11 cellular contexts compared by ENCODE assay signal in genomic region chr1:18957532-18958295, GRCh38. TPM values are rescaled to one million over a fixed set of nuclear protein-coding genes. Genes with fewer than 3 reads are reported as not detected.
DNase-seq lines count a peak whose midpoint lies in the region; ATAC-seq and TF ChIP-seq lines count a peak whose summit lies in the region.
"Had no signal": no experiment of that assay in that cellular context is flagged by ENCODE, and none has a peak within 500 bp of the region (broad histone marks: within the 10 kb centered on the region; RNA-seq: fewer than 3 reads in every experiment).

No MANE protein-coding gene starts in this region.

- H3K27ac ChIP-seq in CD4-positive, alpha-beta memory T cell (ENCODE audit: low read depth, low read length), result no peak overlapping the region
- H3K27ac ChIP-seq in OCI-LY7 (ENCODE audit: low read depth, low read length, poor library complexity, severe bottlenecking), result no peak overlapping the region
- H3K27ac ChIP-seq in neural progenitor cell, result no peak overlapping the region
- H3K27ac ChIP-seq: epithelial cell of prostate, right lobe of liver had no signal

- CTCF ChIA-PET in CD4-positive, alpha-beta memory T cell (lab: Charles Lee; ENCODE audit: partially characterized antibody), result interaction anchor here (0.8 to 12.4 kb wide), 7 partner anchors 9 to 74 kb away, joined by 3 to 206 read pairs (median 4); no protein-coding TSS in a partner anchor
- CTCF ChIA-PET in OCI-LY7 (lab: Charles Lee; ENCODE audit: unreplicated experiment), result no interaction called here

- H3K4me1 Mint-ChIP-seq in CD4-positive, alpha-beta memory T cell, result peaks cover 20 to 54% (median 36%) of the 10 kb centered on the region in 4 donors
- peaks cover 33 to 42% of the 10 kb centered on the region in 2 donors for H3K4me1 Mint-ChIP-seq in effector memory CD8-positive, alpha-beta T cell (ENCODE audit: low read depth in 2 of 2)
- H3K4me1 Mint-ChIP-seq in neural progenitor cell, result peaks cover 22% of the 10 kb centered on the region

- POLR2A ChIA-PET in CD4-positive, alpha-beta memory T cell (lab: Charles Lee; ENCODE audit: partially characterized antibody), result interaction anchor here (1.3 to 20.6 kb wide), 11 partner anchors 9 to 117 kb away, joined by 3 to 599 read pairs (median 21); partner anchors contain the start of gene ALDH4A1
- POLR2A ChIA-PET in OCI-LY7 (lab: Charles Lee), result no interaction called here

- no peak for ATAC-seq in effector memory CD8-positive, alpha-beta T cell (replicated peaks)
- ATAC-seq in HG02571 (IDR thresholded peaks at IDR 0.05; ENCODE audit: unreplicated experiment), result no peak

- H3K9me3 ChIP-seq in CD4-positive, alpha-beta memory T cell (ENCODE audit: control insufficient read depth in 1 of 2, low read length in 2 of 2), result no peaks in the 10 kb centered on the region
- no peaks in the 10 kb centered on the region for H3K9me3 ChIP-seq in OCI-LY7 (ENCODE audit: low read length)
- H3K9me3 ChIP-seq in neural progenitor cell (ENCODE audit: low read depth), result no peaks in the 10 kb centered on the region
- H3K9me3 ChIP-seq: right lobe of liver had no signal

- H2AFZ ChIP-seq in OCI-LY7 (ENCODE audit: low read length) (no peak overlapping the region), neural progenitor cell (replicated peaks) (peak overlapping the region; percentile 81)

- peak in 4 of 5 donors; percentile 34 to 50 (median 42) for DNase-seq in CD4-positive, alpha-beta memory T cell
- DNase-seq in OCI-LY7 (ENCODE audit: low spot score) (no peak), neural progenitor cell (ENCODE audit: low spot score) (no peak), NCI-H1417 treated with DMSO at 0.1 percent for 48 hours (lab: John Stamatoyannopoulos, UW) (no peak), SW480 (ENCODE audit: low spot score) (no peak)
- no peak for DNase-seq in effector memory CD8-positive, alpha-beta T cell
- DNase-seq in NK-92 treated with Interleukin-12 subunit alpha and Interleukin-12 subunit beta, amount 100 ng/mL, for 24 hours (lab: John Stamatoyannopoulos, UW), result no peak
- DNase-seq: NCI-H2227 treated with DMSO at 0.1 percent for 48 hours had no signal

- H3K36me3 ChIP-seq in CD4-positive, alpha-beta memory T cell (ENCODE audit: insufficient read depth, low read length), result no peaks in the 10 kb centered on the region
- H3K36me3 ChIP-seq in OCI-LY7 (ENCODE audit: insufficient read depth, low read length) (no peaks in the 10 kb centered on the region), neural progenitor cell (no peaks in the 10 kb centered on the region)
- H3K36me3 ChIP-seq: right lobe of liver had no signal

- intact Hi-C loops in CD4-positive, alpha-beta memory T cell (cut with micrococcal nuclease), result loop anchor here (2.0 to 5.0 kb wide), 2 partner anchors 117 to 255 kb away; partner anchors contain the start of gene UBR4
- intact Hi-C loops in OCI-LY7 (cut with micrococcal nuclease; ENCODE audit: unreplicated experiment), result loop anchor here (5.0 kb wide), 1 partner anchor 45 kb away; no protein-coding TSS in a partner anchor

- H3K36me3 Mint-ChIP-seq in CD4-positive, alpha-beta memory T cell, result peaks cover under 1 to 21% of the 10 kb centered on the region in 2 donors
- H3K36me3 Mint-ChIP-seq in effector memory CD8-positive, alpha-beta T cell (ENCODE audit: insufficient read depth), result peaks cover 42% of the 10 kb centered on the region
- no peaks in the 10 kb centered on the region for H3K36me3 Mint-ChIP-seq in neural progenitor cell

- peak overlapping the region in 1 of 2 donors; percentile 50 for H3K4me3 ChIP-seq in CD4-positive, alpha-beta memory T cell (ENCODE audit: low read length in 2 of 2)
- H3K4me3 ChIP-seq in OCI-LY7 (ENCODE audit: low read depth, low read length, poor library complexity, severe bottlenecking), result no peak overlapping the region
- peak overlapping the region; percentile 54 for H3K4me3 ChIP-seq in neural progenitor cell

- peaks cover 17% of the 10 kb centered on the region for H3F3A ChIP-seq in neural progenitor cell (ENCODE audit: low read depth)

- H3K4me2 ChIP-seq in OCI-LY7 (ENCODE audit: low read length), result peak overlapping the region; percentile 97
- H3K4me2 ChIP-seq in neural progenitor cell, result peak overlapping the region; percentile 88

- no TSS peak for BruUV-seq in OCI-LY7 (replicated peaks; lab: Mats Ljungman, UMichigan)

- H3K27me3 ChIP-seq in CD4-positive, alpha-beta memory T cell (ENCODE audit: insufficient read depth, low read length), result no peaks in the 10 kb centered on the region
- peaks cover 63% of the 10 kb centered on the region for H3K27me3 ChIP-seq in neural progenitor cell
- H3K27me3 ChIP-seq: right lobe of liver had no signal

- H3K4me1 ChIP-seq in CD4-positive, alpha-beta memory T cell (ENCODE audit: insufficient read depth, low read length), result peaks cover 44% of the 10 kb centered on the region
- peaks cover 7% of the 10 kb centered on the region for H3K4me1 ChIP-seq in OCI-LY7 (ENCODE audit: insufficient read depth, low read length, poor library complexity, severe bottlenecking)
- no peaks in the 10 kb centered on the region for H3K4me1 ChIP-seq in neural progenitor cell

- H3K9me2 ChIP-seq in OCI-LY7 (ENCODE audit: insufficient read depth, low read length), result no peaks in the 10 kb centered on the region

- H3K9me3 Mint-ChIP-seq in CD4-positive, alpha-beta memory T cell, result peaks cover 0 to 1% (median 0%) of the 10 kb centered on the region in 8 donors
- no peaks in the 10 kb centered on the region for H3K9me3 Mint-ChIP-seq in effector memory CD8-positive, alpha-beta T cell
- no peaks in the 10 kb centered on the region for H3K9me3 Mint-ChIP-seq in neural progenitor cell

- H3K9ac ChIP-seq in neural progenitor cell, result no peak overlapping the region

- H4K20me1 ChIP-seq in OCI-LY7 (ENCODE audit: insufficient read depth, low read length), result no peaks in the 10 kb centered on the region
- H4K20me1 ChIP-seq in neural progenitor cell (ENCODE audit: low read depth), result peaks cover 8% of the 10 kb centered on the region

- peak overlapping the region; percentile 6 to 94 (median 80) for H3K27ac Mint-ChIP-seq in CD4-positive, alpha-beta memory T cell
- H3K27ac Mint-ChIP-seq in effector memory CD8-positive, alpha-beta T cell, result peak overlapping the region; percentile 62 to 89
- H3K27ac Mint-ChIP-seq in neural progenitor cell, result no peak overlapping the region

- no peak for TF ChIP-seq CTCF in OCI-LY7 (conservative IDR thresholded peaks at IDR 0.05; ENCODE audit: low read length)
- TF ChIP-seq CTCF in neural progenitor cell (IDR thresholded peaks at IDR 0.05), result no peak

- H3K27me3 Mint-ChIP-seq in CD4-positive, alpha-beta memory T cell, result no peaks in the 10 kb centered on the region
- H3K27me3 Mint-ChIP-seq in effector memory CD8-positive, alpha-beta T cell, result no peaks in the 10 kb centered on the region
- H3K27me3 Mint-ChIP-seq in neural progenitor cell (ENCODE audit: insufficient read depth, low read depth), result peaks cover 21% of the 10 kb centered on the region

- peak overlapping the region; percentile 75 to 93 (median 84) for H3K4me3 Mint-ChIP-seq in CD4-positive, alpha-beta memory T cell
- H3K4me3 Mint-ChIP-seq in effector memory CD8-positive, alpha-beta T cell, result peak overlapping the region; percentile 90
- peak overlapping the region; percentile 90 for H3K4me3 Mint-ChIP-seq in neural progenitor cell

- H3K79me2 ChIP-seq in OCI-LY7 (ENCODE audit: insufficient read depth, low read depth, low read length) (no peaks in the 10 kb centered on the region), neural progenitor cell (ENCODE audit: low read depth) (no peaks in the 10 kb centered on the region)

RNA-seq across cellular contexts. Expression of gene IFFO2, which starts 1.2 kb away (rescaled TPM):
- 10 to 100 TPM; 39.0 to 41.3 TPM for total RNA-seq in CD4-positive, alpha-beta memory T cell
- 1 to 10 TPM; 1.3 to 5.2 TPM for polyA plus RNA-seq in CD4-positive, alpha-beta memory T cell
- total RNA-seq in OCI-LY7 (2014; rRNA removed; shearing (Covaris generic)), result 0.06 and 0.08 TPM in 2 replicates
- total RNA-seq in OCI-LY7 (2022) (0.20 and 0.44 TPM in 2 replicates), neural progenitor cell (ENCODE audit: low replicate concordance) (0.65 and 1.5 TPM in 2 replicates)

RNA-seq across cellular contexts. Expression of gene ALDH4A1, which starts 55.4 kb away (rescaled TPM):
- total RNA-seq in CD4-positive, alpha-beta memory T cell, result 1 to 10 TPM; 1.4 to 1.5 TPM
- polyA plus RNA-seq in CD4-positive, alpha-beta memory T cell, result 1 to 10 TPM; 1.1 to 1.6 TPM
- total RNA-seq in OCI-LY7 (2014; rRNA removed; shearing (Covaris generic)), result 3.8 and 6.1 TPM in 2 replicates
- 6.2 and 7.6 TPM in 2 replicates for total RNA-seq in OCI-LY7 (2022)
- total RNA-seq in neural progenitor cell (ENCODE audit: low replicate concordance), result 21.8 and 39.9 TPM in 2 replicates

Comparison
In these comparisons a context has a peak if more than half of its experiments do, and no peak if none do; other contexts are left out.
1. DNase-seq: peak in CD4-positive, alpha-beta memory T cell (4 of 5); none in OCI-LY7 (single experiment), effector memory CD8-positive, alpha-beta T cell (0 of 3), neural progenitor cell (single experiment), NK-92 treated with Interleukin-12 subunit alpha and Interleukin-12 subunit beta, amount 100 ng/mL, for 24 hours (single experiment), NCI-H1417 treated with DMSO at 0.1 percent for 48 hours (single experiment) and SW480 (single experiment).
2. RNA of gene IFFO2, which starts 1.2 kb away (total RNA-seq): 39.0 to 41.3 TPM in CD4-positive, alpha-beta memory T cell; 0.65 to 1.5 TPM in neural progenitor cell and 0.06 to 0.44 TPM in OCI-LY7; every median in the first group is over 10 times any median in the second.
3. Peak in every context shown above with its lines, with median percentiles within 50 percentile points of each other: H3K4me3 Mint-ChIP-seq.